Comparison of ENCODE assay signal across 8 cellular contexts in the genomic region with DNA sequence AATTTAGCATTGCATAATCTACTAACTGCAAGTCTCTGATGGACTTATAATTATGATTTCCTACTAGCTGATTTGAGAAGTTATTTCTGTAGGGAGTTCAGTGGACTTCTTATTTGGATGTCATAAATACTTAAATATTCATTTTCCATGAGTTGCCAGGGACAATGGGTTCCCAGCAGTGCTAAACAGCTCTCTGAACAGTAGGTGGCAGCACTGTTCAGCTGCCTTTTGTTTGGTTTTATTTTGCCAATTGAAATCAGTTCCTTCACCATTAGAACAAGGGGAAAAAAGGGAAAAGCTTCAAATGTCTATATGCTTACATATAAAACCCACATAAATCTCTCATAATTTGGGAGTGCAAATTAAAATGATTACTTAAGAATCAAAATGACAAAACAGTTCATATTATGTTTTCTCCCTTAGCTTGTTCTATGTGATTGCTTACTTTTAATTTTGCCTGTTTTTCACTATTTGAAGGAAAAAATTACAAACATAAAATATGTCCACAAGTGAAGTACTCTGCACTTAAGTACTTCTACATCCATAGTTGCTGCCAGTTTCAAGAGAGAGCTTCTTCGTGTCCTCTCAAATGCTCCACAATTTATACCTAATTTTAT.
A peak's percentile ranks its signal among the peaks of the same experiment; 100 is the strongest.
DNase-seq lines count a peak whose midpoint lies in the region; ATAC-seq and TF ChIP-seq lines count a peak whose summit lies in the region.

No MANE protein-coding gene starts in this region.

- CTCF ChIA-PET in PC-9 (lab: Charles Lee) = interaction anchor here (0.6 to 1.0 kb wide), 3 partner anchors 244 to 1096 kb away, joined by 3 to 4 read pairs (median 3); no protein-coding TSS in a partner anchor

- H3K27me3 ChIP-seq in PC-9 (ENCODE audit: insufficient read depth, low read depth) (no peaks in the 10 kb centered on the region), lung (ENCODE audit: control insufficient read depth, insufficient read depth) (no peaks in the 10 kb centered on the region)

- H3K9me3 ChIP-seq in PC-9 (ENCODE audit: insufficient read depth, low read depth) (no peaks in the 10 kb centered on the region), lung (ENCODE audit: control insufficient read depth in 2 of 2, insufficient read depth in 1 of 2, low read length in 1 of 2) (no peaks in the 10 kb centered on the region)

- DNase-seq in NCI-H524 (lab: John Stamatoyannopoulos, UW) = peak; percentile 10 to 44
- no peak for DNase-seq in NCI-H524 treated with DMSO at 0.1 percent for 48 hours (lab: John Stamatoyannopoulos, UW)
- DNase-seq in HT-29 (ENCODE audit: low spot score) = peak; percentile 76
- DNase-seq in PC-9 = peak in 1 of 2 experiments; percentile 6
- DNase-seq in dermis blood vessel endothelial cell = peak; percentile 69
- DNase-seq in lung (ENCODE audit: low spot score) = peak; percentile 34
- DNase-seq in NCI-H226 = no peak

- H3K27ac ChIP-seq in PC-9 = no peak overlapping the region
- H3K27ac ChIP-seq in lung (ENCODE audit: low read depth in 1 of 2, low read length in 1 of 2) = no peak overlapping the region

- no peaks in the 10 kb centered on the region for H3F3A ChIP-seq in PC-9 (ENCODE audit: insufficient read depth, low read depth)

- 78 to 88% methylated on average over 1 of the region's 1 CpG for WGBS in lung, 2 donors

- H3K79me2 ChIP-seq in PC-9 (ENCODE audit: low read depth) = no peaks in the 10 kb centered on the region

- H3K4me3 ChIP-seq in PC-9 (no peak overlapping the region), lung (no peak overlapping the region)

- TF ChIP-seq CTCF in PC-9 (conservative IDR thresholded peaks at IDR 0.05) (peak; percentile 76), lung (IDR thresholded peaks at IDR 0.05; ENCODE audit: control extremely low read depth, extremely low read depth) (peak; percentile 42)

- no peaks in the 10 kb centered on the region for H4K20me1 ChIP-seq in PC-9 (ENCODE audit: insufficient read depth)

- POLR2A ChIA-PET in PC-9 (lab: Charles Lee; ENCODE audit: unreplicated experiment) = no interaction called here

- no peaks in the 10 kb centered on the region for H3K9me2 ChIP-seq in PC-9 (ENCODE audit: insufficient read depth)

- H3K36me3 ChIP-seq in PC-9 (ENCODE audit: low read depth) (no peaks in the 10 kb centered on the region), lung (ENCODE audit: control insufficient read depth in 2 of 2, insufficient read depth in 2 of 2, low read length in 2 of 2) (no peaks in the 10 kb centered on the region)

- no peak overlapping the region for H3K4me2 ChIP-seq in PC-9

- intact Hi-C loops in PC-9 (cut with micrococcal nuclease; ENCODE audit: unreplicated experiment) = no loop called here

- no TSS peak for BruUV-seq in PC-9 (replicated peaks; lab: Mats Ljungman, UMichigan)

- ATAC-seq in GM21360 (IDR thresholded peaks at IDR 0.05; ENCODE audit: unreplicated experiment) (peak; percentile 74), lung (ENCODE audit: insufficient read depth, low FRiP score) (peak; percentile 70)

- no peaks in the 10 kb centered on the region for H3K4me1 ChIP-seq in PC-9 (replicated peaks; ENCODE audit: insufficient read depth)
- H3K4me1 ChIP-seq in lung (ENCODE audit: control insufficient read depth in 2 of 2, insufficient read depth in 2 of 2, low read length in 2 of 2) = no peaks in the 10 kb centered on the region

- H2AFZ ChIP-seq in PC-9 = no peak overlapping the region

Comparison
In these comparisons a context has a peak if more than half of its experiments do, and no peak if none do; other contexts are left out.
1. DNase-seq: peak in NCI-H524 (2 of 2), HT-29 (single experiment), dermis blood vessel endothelial cell (single experiment) and lung (single experiment); none in NCI-H524 treated with DMSO at 0.1 percent for 48 hours (single experiment) and NCI-H226 (single experiment).